In the genomic region with DNA sequence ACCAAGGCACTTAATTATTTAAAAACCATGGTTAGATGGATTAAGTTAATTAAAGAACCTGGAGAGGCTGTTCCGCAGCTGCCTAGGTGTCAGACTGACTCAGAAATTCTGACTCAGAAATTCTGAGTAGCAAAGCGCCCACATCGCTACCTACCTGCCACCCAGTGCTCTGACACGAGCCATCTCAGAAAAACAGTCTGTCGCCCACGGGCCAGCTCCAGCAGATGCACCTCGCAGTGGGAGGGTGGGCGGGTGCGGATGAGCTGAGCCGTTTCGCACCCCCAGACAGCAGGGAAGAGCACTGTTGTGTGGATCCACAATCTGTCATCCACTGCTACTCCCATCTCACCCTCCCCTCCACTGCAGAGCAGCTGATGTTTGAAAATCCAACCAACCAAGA, we compare ENCODE assay signal across 11 cellular contexts. TPM values are rescaled to one million over a fixed set of nuclear protein-coding genes. Genes with fewer than 3 reads are reported as not detected.
DNase-seq lines count a peak whose midpoint lies in the region; ATAC-seq and TF ChIP-seq lines count a peak whose summit lies in the region.
"Had no signal": no experiment of that assay in that cellular context is flagged by ENCODE, and none has a peak within 500 bp of the region (broad histone marks: within the 10 kb centered on the region; RNA-seq: fewer than 3 reads in every experiment).

No MANE protein-coding gene starts in this region.

- 91% methylated on average over 9 to 11 of the region's 11 CpGs for WGBS in endodermal cell (ENCODE audit: insufficient coverage in 1 of 2, insufficient read length in 1 of 2), 2 experiments

- no peak overlapping the region for H3K9ac ChIP-seq in endodermal cell (ENCODE audit: extremely low read depth, low read length, poor library complexity, severe bottlenecking)

- no peak overlapping the region for H3K27ac Mint-ChIP-seq in activated CD8-positive, alpha-beta T cell treated with anti-CD3 and anti-CD28 coated beads for 36 hours
- no peak overlapping the region for H3K27ac Mint-ChIP-seq in activated CD8-positive, alpha-beta T cell treated with anti-CD3 and anti-CD28 coated beads, Interleukin-2, amount 10 ng/mL, durations not matched to agents 7 days and 5 days
- H3K27ac Mint-ChIP-seq in endodermal cell, result no peak overlapping the region

- no peaks in the 10 kb centered on the region for H3K27me3 ChIP-seq in endodermal cell (ENCODE audit: control insufficient read depth, insufficient read depth, low read length, poor library complexity, severe bottlenecking)
- H3K27me3 ChIP-seq: pancreas had no signal

- peak; percentile 24 for DNase-seq in activated CD8-positive, alpha-beta T cell treated with anti-CD3 and anti-CD28 coated beads for 36 hours
- no peak for DNase-seq in activated CD8-positive, alpha-beta T cell treated with anti-CD3 and anti-CD28 coated beads, Interleukin-2, amount 10 ng/mL, durations not matched to agents 7 days and 5 days
- DNase-seq in NCI-H524 treated with DMSO at 0.1 percent for 48 hours (lab: John Stamatoyannopoulos, UW), result peak; percentile 52
- DNase-seq in endodermal cell, result peak; percentile 49
- DNase-seq in stimulated activated CD4-positive, alpha-beta T cell treated with anti-CD3 and anti-CD28 coated beads, Interleukin-4, amount 100 ng/mL, for 24 hours, result peak; percentile 60
- DNase-seq in GM19240 (ENCODE audit: insufficient read length, low spot score), result no peak
- no peak for DNase-seq in NCI-H1105 treated with DMSO at 0.1 percent for 48 hours (lab: John Stamatoyannopoulos, UW)
- DNase-seq in mesenteric fat pad (ENCODE audit: low spot score), result no peak
- DNase-seq: hippocampal formation, pancreas had no signal

- peak; percentile 53 for ATAC-seq in activated CD8-positive, alpha-beta T cell treated with anti-CD3 and anti-CD28 coated beads for 36 hours
- ATAC-seq in activated CD8-positive, alpha-beta T cell treated with anti-CD3 and anti-CD28 coated beads, Interleukin-2, amount 10 ng/mL, durations not matched to agents 7 days and 5 days, result no peak

- no peaks in the 10 kb centered on the region for H3K36me3 Mint-ChIP-seq in activated CD8-positive, alpha-beta T cell treated with anti-CD3 and anti-CD28 coated beads for 36 hours (ENCODE audit: low read depth)
- H3K36me3 Mint-ChIP-seq in activated CD8-positive, alpha-beta T cell treated with anti-CD3 and anti-CD28 coated beads, Interleukin-2, amount 10 ng/mL, durations not matched to agents 7 days and 5 days (ENCODE audit: low read depth), result no peaks in the 10 kb centered on the region
- peaks cover 44% of the 10 kb centered on the region for H3K36me3 Mint-ChIP-seq in endodermal cell (ENCODE audit: low read depth)

- intact Hi-C loops in activated CD8-positive, alpha-beta T cell treated with anti-CD3 and anti-CD28 coated beads for 36 hours (cut with micrococcal nuclease), result no loop called here

- peaks cover 48% of the 10 kb centered on the region for H3K36me3 ChIP-seq in endodermal cell (ENCODE audit: control insufficient read depth, insufficient read depth, low read length)
- H3K36me3 ChIP-seq: pancreas had no signal

- no peaks in the 10 kb centered on the region for H3K9me3 ChIP-seq in endodermal cell (ENCODE audit: control insufficient read depth, low read length)
- H3K9me3 ChIP-seq: pancreas had no signal

- POLR2A ChIA-PET in activated CD8-positive, alpha-beta T cell treated with anti-CD3 and anti-CD28 coated beads for 36 hours (lab: Charles Lee), result no interaction called here
- POLR2A ChIA-PET in activated CD8-positive, alpha-beta T cell treated with anti-CD3 and anti-CD28 coated beads, Interleukin-2, amount 10 ng/mL, durations not matched to agents 7 days and 5 days (lab: Charles Lee), result no interaction called here

- H3K9me3 Mint-ChIP-seq in activated CD8-positive, alpha-beta T cell treated with anti-CD3 and anti-CD28 coated beads for 36 hours, result no peaks in the 10 kb centered on the region
- H3K9me3 Mint-ChIP-seq in activated CD8-positive, alpha-beta T cell treated with anti-CD3 and anti-CD28 coated beads, Interleukin-2, amount 10 ng/mL, durations not matched to agents 7 days and 5 days (ENCODE audit: insufficient read depth), result no peaks in the 10 kb centered on the region
- H3K9me3 Mint-ChIP-seq in endodermal cell, result no peaks in the 10 kb centered on the region

- H3K4me1 Mint-ChIP-seq in activated CD8-positive, alpha-beta T cell treated with anti-CD3 and anti-CD28 coated beads for 36 hours (ENCODE audit: low read depth), result no peaks in the 10 kb centered on the region
- no peaks in the 10 kb centered on the region for H3K4me1 Mint-ChIP-seq in activated CD8-positive, alpha-beta T cell treated with anti-CD3 and anti-CD28 coated beads, Interleukin-2, amount 10 ng/mL, durations not matched to agents 7 days and 5 days (ENCODE audit: low read depth)
- peaks cover 23% of the 10 kb centered on the region for H3K4me1 Mint-ChIP-seq in endodermal cell

- TF ChIP-seq CTCF in activated CD8-positive, alpha-beta T cell treated with anti-CD3 and anti-CD28 coated beads for 36 hours (IDR thresholded peaks at IDR 0.05), result no peak
- TF ChIP-seq CTCF in endodermal cell (conservative IDR thresholded peaks at IDR 0.05), result no peak

- H3K4me1 ChIP-seq in endodermal cell (ENCODE audit: control insufficient read depth, insufficient read depth, low read length), result no peaks in the 10 kb centered on the region

- no peak overlapping the region for H3K27ac ChIP-seq in endodermal cell (ENCODE audit: low read depth, low read length)
- H3K27ac ChIP-seq: pancreas, SK-N-MC had no signal

- H3K4me3 ChIP-seq in endodermal cell (ENCODE audit: low read length), result no peak overlapping the region
- H3K4me3 ChIP-seq: pancreas, SK-N-MC had no signal

- H3K27me3 Mint-ChIP-seq in activated CD8-positive, alpha-beta T cell treated with anti-CD3 and anti-CD28 coated beads for 36 hours, result peaks cover 3% of the 10 kb centered on the region
- H3K27me3 Mint-ChIP-seq in activated CD8-positive, alpha-beta T cell treated with anti-CD3 and anti-CD28 coated beads, Interleukin-2, amount 10 ng/mL, durations not matched to agents 7 days and 5 days (ENCODE audit: low read depth), result no peaks in the 10 kb centered on the region
- no peaks in the 10 kb centered on the region for H3K27me3 Mint-ChIP-seq in endodermal cell (ENCODE audit: insufficient read depth)

- no peak overlapping the region for H3K4me3 Mint-ChIP-seq in activated CD8-positive, alpha-beta T cell treated with anti-CD3 and anti-CD28 coated beads for 36 hours
- no peak overlapping the region for H3K4me3 Mint-ChIP-seq in activated CD8-positive, alpha-beta T cell treated with anti-CD3 and anti-CD28 coated beads, Interleukin-2, amount 10 ng/mL, durations not matched to agents 7 days and 5 days
- H3K4me3 Mint-ChIP-seq in endodermal cell, result no peak overlapping the region

- CTCF ChIA-PET in activated CD8-positive, alpha-beta T cell treated with anti-CD3 and anti-CD28 coated beads for 36 hours (lab: Charles Lee), result no interaction called here
- CTCF ChIA-PET in activated CD8-positive, alpha-beta T cell treated with anti-CD3 and anti-CD28 coated beads, Interleukin-2, amount 10 ng/mL, durations not matched to agents 7 days and 5 days (lab: Charles Lee), result no interaction called here

RNA-seq across cellular contexts. Expression of gene KCNK1, which starts 13.5 kb away (rescaled TPM):
- total RNA-seq in activated CD8-positive, alpha-beta T cell treated with anti-CD3 and anti-CD28 coated beads for 36 hours, result not detected
- total RNA-seq in activated CD8-positive, alpha-beta T cell treated with anti-CD3 and anti-CD28 coated beads, Interleukin-2, amount 10 ng/mL, durations not matched to agents 7 days and 5 days, result under 1 TPM in 1 of 2 experiments, not detected in 1; 0.18 TPM
- total RNA-seq in endodermal cell, result 10 to 100 TPM; 50.1 to 55.7 TPM
- polyA plus RNA-seq in endodermal cell (2013, experiment 1 of 2), result 6.4 TPM
- polyA plus RNA-seq in endodermal cell (2013, experiment 2 of 2), result 5.9 TPM
- 2.2 TPM for total RNA-seq in mesenteric fat pad

Comparison
In these comparisons a context has a peak if more than half of its experiments do, and no peak if none do; other contexts are left out.
1. DNase-seq: peak in activated CD8-positive, alpha-beta T cell treated with anti-CD3 and anti-CD28 coated beads for 36 hours (single experiment), NCI-H524 treated with DMSO at 0.1 percent for 48 hours (single experiment), endodermal cell (single experiment) and stimulated activated CD4-positive, alpha-beta T cell treated with anti-CD3 and anti-CD28 coated beads, Interleukin-4, amount 100 ng/mL, for 24 hours (single experiment); none in activated CD8-positive, alpha-beta T cell treated with anti-CD3 and anti-CD28 coated beads, Interleukin-2, amount 10 ng/mL, durations not matched to agents 7 days and 5 days (single experiment), GM19240 (single experiment), NCI-H1105 treated with DMSO at 0.1 percent for 48 hours (single experiment) and mesenteric fat pad (single experiment).
2. RNA of gene KCNK1, which starts 13.5 kb away (total RNA-seq): 50.1 to 55.7 TPM in endodermal cell; 2.2 TPM in mesenteric fat pad (single experiment), 0.18 TPM in activated CD8-positive, alpha-beta T cell treated with anti-CD3 and anti-CD28 coated beads, Interleukin-2, amount 10 ng/mL, durations not matched to agents 7 days and 5 days and not detected in activated CD8-positive, alpha-beta T cell treated with anti-CD3 and anti-CD28 coated beads for 36 hours; every median in the first group is over 10 times any median in the second.